ENCODE assay signal across 2 cellular contexts in genomic region chr21:36032647-36033406, GRCh38.
TF ChIP-seq lines count a peak whose summit lies in the region.

No MANE protein-coding gene starts in this region.

TF ChIP-seq in HepG2, 621 proteins besides CTCF, POLR2A, EP300 and RAD21:
- TF ChIP-seq AGO2 (optimal IDR thresholded peaks at IDR 0.05; ENCODE audit: low read depth, low read length) (peak; percentile 68), DNMT1 (CRISPR knock-in tag; IDR thresholded peaks at IDR 0.05) (no peak)

TF ChIP-seq in H1, 55 proteins besides CTCF, POLR2A, EP300 and RAD21:
- TF ChIP-seq BCL11A (IDR thresholded peaks at IDR 0.05; ENCODE audit: low read depth in 2 of 2, low read length in 2 of 2) (no peak), POU5F1 (IDR thresholded peaks at IDR 0.05; ENCODE audit: low read depth, low read length) (no peak), ATF3 (IDR thresholded peaks at IDR 0.05; ENCODE audit: insufficient read depth, low read depth, low read length) (no peak), EGR1 (IDR thresholded peaks at IDR 0.05; ENCODE audit: borderline replicate concordance, low read depth, low read length) (no peak), SRF (IDR thresholded peaks at IDR 0.05; ENCODE audit: low read depth, low read length) (no peak), TAF1 (IDR thresholded peaks at IDR 0.05; ENCODE audit: low read depth, low read length) (no peak)
